8 cellular contexts compared by ENCODE assay signal in genomic region chr2:237691200-237691907, GRCh38.
DNase-seq lines count a peak whose midpoint lies in the region; ATAC-seq and TF ChIP-seq lines count a peak whose summit lies in the region.

No MANE protein-coding gene starts in this region.

- ATAC-seq in HG03039 (IDR thresholded peaks at IDR 0.05; ENCODE audit: unreplicated experiment) = peak; percentile 29
- ATAC-seq in SK-N-SH treated with all-trans-retinoic acid at 6 μM for 48 hours = peak; percentile 53

- no peak overlapping the region for H2AK5ac ChIP-seq in neuronal stem cell (ENCODE audit: low read depth, low read length)

- H4K8ac ChIP-seq in neuronal stem cell (ENCODE audit: low read depth, low read length) = no peak overlapping the region

- H4K91ac ChIP-seq in neuronal stem cell (ENCODE audit: low read depth, low read length, poor library complexity) = no peak overlapping the region

- no CpG with 5 or more reads among the region's 70 CpGs for WGBS in neuronal stem cell (ENCODE audit: extremely low coverage in 2 of 2, insufficient read length in 2 of 2, insufficient replicate concordance in 1 of 2), 2 donors

- no peak overlapping the region for H3K4ac ChIP-seq in neuronal stem cell (ENCODE audit: low read length)

- no peak for TF ChIP-seq POLR2A in erythroblast (IDR thresholded peaks at IDR 0.05; ENCODE audit: low read length)

- peak overlapping the region; percentile 87 for H2AFZ ChIP-seq in neuronal stem cell (ENCODE audit: low read length)

- peaks cover 2% of the 10 kb centered on the region for H3K79me1 ChIP-seq in neuronal stem cell (ENCODE audit: low read depth, low read length)

- no peaks in the 10 kb centered on the region for H3K36me3 ChIP-seq in neuronal stem cell (replicated peaks in 1 of 2; ENCODE audit: control insufficient read depth in 2 of 2, insufficient read depth in 2 of 2, low read length in 2 of 2)

- peak overlapping the region; percentile 54 to 89 for H3K4me3 ChIP-seq in neuronal stem cell (ENCODE audit: low read length in 2 of 2)

- H3K27me3 ChIP-seq in neuronal stem cell (ENCODE audit: control insufficient read depth in 3 of 3, insufficient read depth in 3 of 3, low read depth in 1 of 3, low read length in 3 of 3) = peaks cover 0 to 23% (median 6%) of the 10 kb centered on the region in 3 experiments

- peak overlapping the region; percentile 74 for H3K4me2 ChIP-seq in neuronal stem cell (ENCODE audit: insufficient read depth, low read length, poor library complexity, severe bottlenecking)

- H2BK15ac ChIP-seq in neuronal stem cell (ENCODE audit: low read length) = peak overlapping the region; percentile 52

- H3K9ac ChIP-seq in neuronal stem cell (ENCODE audit: low read depth, low read length, poor library complexity) = peak overlapping the region; percentile 95

- no peak overlapping the region for H2BK5ac ChIP-seq in neuronal stem cell (ENCODE audit: low read length)

- H3K14ac ChIP-seq in neuronal stem cell (ENCODE audit: low read length) = no peak overlapping the region

- H3K27ac ChIP-seq in neuronal stem cell (replicated peaks; ENCODE audit: low read length) = no peak overlapping the region

- H2BK12ac ChIP-seq in neuronal stem cell (ENCODE audit: low read length) = no peak overlapping the region

- H3K23ac ChIP-seq in neuronal stem cell (ENCODE audit: low read depth, low read length, poor library complexity) = peak overlapping the region; percentile 78

- H3K18ac ChIP-seq in neuronal stem cell (ENCODE audit: low read length) = peak overlapping the region; percentile 93

- DNase-seq in activated CD4-positive, alpha-beta T cell treated with anti-CD3 and anti-CD28 coated beads for 48 hours = peak; percentile 56
- no peak for DNase-seq in activated CD4-positive, alpha-beta T cell treated with anti-CD3 and anti-CD28 coated beads for 1 hour
- peak; percentile 52 to 59 for DNase-seq in erythroblast (lab: John Stamatoyannopoulos, UW)
- peak; percentile 49 for DNase-seq in neuronal stem cell (ENCODE audit: low spot score)
- DNase-seq in DMS153 treated with DMSO at 0.1 percent for 48 hours (lab: John Stamatoyannopoulos, UW; ENCODE audit: unreplicated experiment) = no peak
- no peak for DNase-seq in NCI-H774 (lab: John Stamatoyannopoulos, UW)

- peaks cover 0 to 2% of the 10 kb centered on the region in 2 donors for H3K9me3 ChIP-seq in neuronal stem cell (replicated peaks in 1 of 2; ENCODE audit: control insufficient read depth in 2 of 2, insufficient read depth in 1 of 2, low read depth in 1 of 2, low read length in 2 of 2)

- peaks cover 4 to 14% of the 10 kb centered on the region in 2 donors for H3K4me1 ChIP-seq in neuronal stem cell (ENCODE audit: control insufficient read depth in 2 of 2, insufficient read depth in 1 of 2, low read depth in 1 of 2, low read length in 2 of 2)

- no peak overlapping the region for H2BK120ac ChIP-seq in neuronal stem cell (ENCODE audit: low read depth, low read length)

TF ChIP-seq in SK-N-SH treated with all-trans-retinoic acid at 6 μM for 48 hours, 23 proteins besides CTCF, POLR2A, EP300 and RAD21:
- TF ChIP-seq PATZ1 (CRISPR knock-in tag; IDR thresholded peaks at IDR 0.05; ENCODE audit: borderline replicate concordance) = peak; percentile 50; the same call in 1 of the 2 replicates
- no peak for TF ChIP-seq SNAI2 (CRISPR knock-in tag; IDR thresholded peaks at IDR 0.05)
- no peak for TF ChIP-seq CSDC2 (CRISPR knock-in tag; IDR thresholded peaks at IDR 0.05)

Comparison
In these comparisons a context has a peak if more than half of its experiments do, and no peak if none do; other contexts are left out.
1. DNase-seq: peak in activated CD4-positive, alpha-beta T cell treated with anti-CD3 and anti-CD28 coated beads for 48 hours (single experiment), erythroblast (2 of 2) and neuronal stem cell (single experiment); none in activated CD4-positive, alpha-beta T cell treated with anti-CD3 and anti-CD28 coated beads for 1 hour (single experiment), DMS153 treated with DMSO at 0.1 percent for 48 hours (single experiment) and NCI-H774 (single experiment).